20 cellular contexts compared by ENCODE assay signal in genomic region chr2:165985120-165985519, GRCh38. TPM values are rescaled to one million over a fixed set of nuclear protein-coding genes. Genes with fewer than 3 reads are reported as not detected.
DNase-seq lines count a peak whose midpoint lies in the region; ATAC-seq, FAIRE-seq and TF ChIP-seq lines count a peak whose summit lies in the region.
"Had no signal": no experiment of that assay in that cellular context is flagged by ENCODE, and none has a peak within 500 bp of the region (broad histone marks: within the 10 kb centered on the region; RNA-seq: fewer than 3 reads in every experiment).

No MANE protein-coding gene starts in this region.

- H3K4me1 ChIP-seq in HepG2 (ENCODE audit: insufficient read depth, low read length): no peaks in the 10 kb centered on the region; the same call in 1 of the 2 replicates
- H3K4me1 ChIP-seq in right lobe of liver: no peaks in the 10 kb centered on the region
- H3K4me1 ChIP-seq in K562 (replicated peaks in 1 of 2; ENCODE audit: control insufficient read depth in 2 of 2, insufficient read depth in 2 of 2, low read length in 2 of 2): no peaks in the 10 kb centered on the region
- H3K4me1 ChIP-seq: A549; BLaER1 treated with 17β-estradiol and CSF1 and Interleukin-3, amounts not matched to agents 10 nM and 100 nM; Caco-2 had no signal

- H3K9ac ChIP-seq in HepG2 (ENCODE audit: insufficient read depth, low read depth, low read length) (no peak overlapping the region), K562 (ENCODE audit: insufficient read depth in 1 of 2, low read depth in 2 of 2, low read length in 2 of 2) (no peak overlapping the region)
- H3K9ac ChIP-seq: BLaER1 treated with 17β-estradiol and CSF1 and Interleukin-3, amounts not matched to agents 10 nM and 100 nM had no signal

- H3K27me3 ChIP-seq in HepG2 (ENCODE audit: control insufficient read depth in 1 of 2, insufficient read depth in 2 of 2, low read length in 2 of 2) (peaks cover 0 to 5% of the 10 kb centered on the region in 2 experiments; a peak in 2 of 5 replicates), right lobe of liver (no peaks in the 10 kb centered on the region), K562 (ENCODE audit: control insufficient read depth in 2 of 2, insufficient read depth in 2 of 2, low read length in 2 of 2) (no peaks in the 10 kb centered on the region)
- H3K27me3 ChIP-seq: BLaER1 treated with 17β-estradiol and CSF1 and Interleukin-3, amounts not matched to agents 10 nM and 100 nM had no signal

- FAIRE-seq in HepG2 (lab: Jason Lieb, UNC): no peak
- FAIRE-seq in K562 (lab: Jason Lieb, UNC): no peak
- FAIRE-seq: A549, D721Med, G401.6, GM12891, GM19239 had no signal

- H3K79me2 ChIP-seq in HepG2 (ENCODE audit: insufficient read depth, low read length) (no peaks in the 10 kb centered on the region), K562 (ENCODE audit: control insufficient read depth, insufficient read depth, low read length) (no peaks in the 10 kb centered on the region)

- no TSS peak for BruUV-seq in HepG2 (replicated peaks; lab: Mats Ljungman, UMichigan)
- no TSS peak for BruUV-seq in K562 (replicated peaks; lab: Mats Ljungman, UMichigan)

- H2AFZ ChIP-seq in HepG2 (ENCODE audit: low read length) (no peak overlapping the region), K562 (ENCODE audit: low read depth, low read length) (no peak overlapping the region)

- TF ChIP-seq POLR2A in HepG2 (IDR thresholded peaks at IDR 0.05; ENCODE audit: insufficient read depth in 1 of 2, low read depth in 2 of 2, low read length in 2 of 2) (no peak), right lobe of liver (IDR thresholded peaks at IDR 0.05) (no peak), K562 (conservative IDR thresholded peaks at IDR 0.05) (no peak)

- CTCF ChIA-PET in HepG2 (lab: Yijun Ruan, JAX; ENCODE audit: low intra/inter-chr PET ratio, low total read pairs) (no interaction called here), K562 (lab: Yijun Ruan, JAX; ENCODE audit: low intra/inter-chr PET ratio) (no interaction called here)

- TF ChIP-seq RAD21 in HepG2 (CRISPR knock-in tag; IDR thresholded peaks at IDR 0.05) (no peak), K562 (CRISPR knock-in tag; conservative IDR thresholded peaks at IDR 0.05 in 1 of 2, IDR thresholded peaks at IDR 0.05 in 1 of 2) (no peak)

- no peak for ATAC-seq in HepG2
- ATAC-seq in right lobe of liver: no peak
- no peak for ATAC-seq in K562
- no peak for ATAC-seq in HG02870 (IDR thresholded peaks at IDR 0.05; ENCODE audit: unreplicated experiment)
- ATAC-seq: A549; CD8-positive, alpha-beta T cell had no signal

- no peak for DNase-seq in HepG2 (ENCODE audit: low spot score)
- DNase-seq in right lobe of liver: no peak
- no peak for DNase-seq in K562 (ENCODE audit: extremely low read depth in 1 of 4, low spot score in 3 of 4)
- DNase-seq in NCI-H2029 (lab: John Stamatoyannopoulos, UW): no peak
- DNase-seq: AML-193; Caco-2; Calu3; CD4-positive, alpha-beta T cell; CD8-positive, alpha-beta T cell; DMS79 treated with DMSO at 0.1 percent for 48 hours; GF-D8 had no signal

- H3K4me2 ChIP-seq in HepG2 (ENCODE audit: low read depth, low read length) (no peak overlapping the region), K562 (ENCODE audit: insufficient read depth, low read length) (no peak overlapping the region)
- H3K4me2 ChIP-seq: A549; BLaER1 treated with 17β-estradiol and CSF1 and Interleukin-3, amounts not matched to agents 10 nM and 100 nM had no signal

- POLR2A ChIA-PET in HepG2 (lab: Yijun Ruan, JAX) (no interaction called here), K562 (lab: Yijun Ruan, JAX) (no interaction called here)

- no peak overlapping the region for H3K27ac ChIP-seq in HepG2 (ENCODE audit: extremely low read length, insufficient read depth, low read length)
- H3K27ac ChIP-seq in right lobe of liver: no peak overlapping the region
- no peak overlapping the region for H3K27ac ChIP-seq in K562 (ENCODE audit: extremely low read depth, low read depth, low read length)
- H3K27ac ChIP-seq: 22Rv1; A549; BLaER1 treated with 17β-estradiol and CSF1 and Interleukin-3, amounts not matched to agents 10 nM and 100 nM; C4-2B had no signal

- H3K9me1 ChIP-seq in K562 (ENCODE audit: control insufficient read depth, insufficient read depth, low read length): no peaks in the 10 kb centered on the region

- no peaks in the 10 kb centered on the region for H4K20me1 ChIP-seq in HepG2 (ENCODE audit: insufficient read depth, low read length)
- H4K20me1 ChIP-seq in K562 (replicated peaks; ENCODE audit: control insufficient read depth, insufficient read depth, low read length): no peaks in the 10 kb centered on the region
- H4K20me1 ChIP-seq: BLaER1 treated with 17β-estradiol and CSF1 and Interleukin-3, amounts not matched to agents 10 nM and 100 nM had no signal

- TF ChIP-seq EP300 in HepG2 (IDR thresholded peaks at IDR 0.05; ENCODE audit: low read depth in 2 of 2, low read length in 2 of 2) (no peak), HepG2 (CRISPR knock-in tag; IDR thresholded peaks at IDR 0.05; ENCODE audit: borderline replicate concordance) (no peak), K562 (IDR thresholded peaks at IDR 0.05; ENCODE audit: low read length) (no peak)

- TF ChIP-seq CTCF in HepG2 (CRISPR knock-in tag; IDR thresholded peaks at IDR 0.05) (no peak), right lobe of liver (IDR thresholded peaks at IDR 0.05) (no peak), K562 (IDR thresholded peaks at IDR 0.05 in 2 of 3, conservative IDR thresholded peaks at IDR 0.05 in 1 of 3; ENCODE audit: insufficient read depth in 2 of 3, low read depth in 1 of 3, low read length in 3 of 3) (no peak)

- H3K4me3 ChIP-seq in HepG2 (replicated peaks in 1 of 3; ENCODE audit: insufficient read depth in 1 of 3, low read depth in 2 of 3, low read length in 3 of 3) (no peak overlapping the region), right lobe of liver (no peak overlapping the region), K562 (no peak overlapping the region)
- H3K4me3 ChIP-seq: A549; BLaER1 treated with 17β-estradiol and CSF1 and Interleukin-3, amounts not matched to agents 10 nM and 100 nM had no signal

- no peaks in the 10 kb centered on the region for H3K36me3 ChIP-seq in HepG2 (replicated peaks in 1 of 2; ENCODE audit: control insufficient read depth in 1 of 2, insufficient read depth in 2 of 2, low read length in 2 of 2)
- H3K36me3 ChIP-seq in right lobe of liver: no peaks in the 10 kb centered on the region
- H3K36me3 ChIP-seq in K562 (ENCODE audit: control insufficient read depth, insufficient read depth, low read length): no peaks in the 10 kb centered on the region
- H3K36me3 ChIP-seq: BLaER1 treated with 17β-estradiol and CSF1 and Interleukin-3, amounts not matched to agents 10 nM and 100 nM had no signal

- intact Hi-C loops in HepG2 (cut with micrococcal nuclease; ENCODE audit: unreplicated experiment): no loop called here
- intact Hi-C loops in right lobe of liver (cut with DNase I): no loop called here
- intact Hi-C loops in K562 (cut with micrococcal nuclease): no loop called here

- H3K9me3 ChIP-seq in HepG2 (ENCODE audit: low read length) (0 out of 2 replicates have a peak, but pooled peaks cover 8% of the 10 kb centered on the region), right lobe of liver (no peaks in the 10 kb centered on the region), K562 (replicated peaks; ENCODE audit: control insufficient read depth, insufficient read depth, low read depth, low read length) (no peaks in the 10 kb centered on the region)
- H3K9me3 ChIP-seq: A549; BLaER1 treated with 17β-estradiol and CSF1 and Interleukin-3, amounts not matched to agents 10 nM and 100 nM; Caco-2 had no signal

- in situ Hi-C loops in HepG2 (cut with HindIII; ENCODE audit: extremely low pct_ligation_motif_present, low pct_unique_long_range_greater_than_20kb): no loop called here
- in situ Hi-C loops in K562 (cut with MboI): no loop called here

RNA-seq across cellular contexts. Expression of gene TTC21B, which starts 31.5 kb away (rescaled TPM):
- 63.0 and 67.1 TPM in 2 replicates for total RNA-seq in HepG2 (2016; rRNA removed; fragmentation: Illumina TruSeq; extraction: Trizol)
- 9.8 and 11.3 TPM in 2 replicates for total RNA-seq in HepG2 (2016; cell fraction: cytosol; rRNA removed; fragmentation: Illumina TruSeq; extraction: Trizol; ENCODE audit: low read depth)
- total RNA-seq in HepG2 (2016; cell fraction: insoluble cytoplasmic fraction; rRNA removed; fragmentation: Illumina TruSeq; extraction: Trizol): 65.1 and 67.5 TPM in 2 replicates
- total RNA-seq in HepG2 (2016; cell fraction: membrane; rRNA removed; fragmentation: Illumina TruSeq; extraction: Trizol): 13.3 and 17.1 TPM in 2 replicates
- 163 and 169 TPM in 2 replicates for total RNA-seq in HepG2 (2016; cell fraction: nucleus; rRNA removed; fragmentation: Illumina TruSeq; extraction: Trizol)
- 38.0 and 39.1 TPM in 2 replicates for polyA plus RNA-seq in HepG2 (2011; rRNA removed)
- polyA plus RNA-seq in HepG2 (2011; cell fraction: cytosol; rRNA removed): 12.5 and 17.8 TPM in 2 replicates
- polyA plus RNA-seq in HepG2 (2011; cell fraction: nucleus; rRNA removed): 80.7 and 97.9 TPM in 2 replicates
- 25.2 and 35.3 TPM in 2 replicates for polyA plus RNA-seq in HepG2 (2012)
- polyA plus RNA-seq in HepG2 (2016; cell fraction: cytosol; fragmentation: Illumina TruSeq; extraction: Trizol; ENCODE audit: low read depth): 1.3 and 1.8 TPM in 2 replicates
- polyA plus RNA-seq in HepG2 (2016; cell fraction: insoluble cytoplasmic fraction; fragmentation: Illumina TruSeq; extraction: Trizol; ENCODE audit: low read depth): 31.1 and 32.4 TPM in 2 replicates
- 3.7 TPM in 2 replicates for polyA plus RNA-seq in HepG2 (2016; cell fraction: membrane; fragmentation: Illumina TruSeq; extraction: Trizol; ENCODE audit: low read depth)
- polyA plus RNA-seq in HepG2 (2016; cell fraction: nucleus; fragmentation: Illumina TruSeq; extraction: Trizol; ENCODE audit: insufficient read depth, low read depth): 95.6 and 102 TPM in 2 replicates
- polyA minus RNA-seq in HepG2 (2011; rRNA and poly(A)+ RNA removed; ENCODE audit: low replicate concordance): 6.0 and 33.9 TPM in 2 replicates
- 24.3 and 27.9 TPM in 2 replicates for polyA minus RNA-seq in HepG2 (2011; cell fraction: cytosol; rRNA and poly(A)+ RNA removed)
- polyA minus RNA-seq in HepG2 (2011; cell fraction: nucleus; rRNA and poly(A)+ RNA removed): 383 and 385 TPM in 2 replicates
- total RNA-seq in right lobe of liver: 1 to 10 TPM; 4.7 to 8.9 (median 7.2) TPM
- 40.6 and 134 TPM in 2 replicates for total RNA-seq in K562 (2011; cell fraction: chromatin; rRNA removed; ENCODE audit: low replicate concordance)
- total RNA-seq in K562 (2011; cell fraction: nucleolus; rRNA removed): 16.2 and 28.6 TPM in 2 replicates
- 40.7 and 49.7 TPM in 2 replicates for total RNA-seq in K562 (2011; cell fraction: nucleoplasm; rRNA removed)
- total RNA-seq in K562 (2014; rRNA removed): 18.5 and 26.1 TPM in 2 replicates
- total RNA-seq in K562 (2014; rRNA removed; fragmentation: Illumina TruSeq; extraction: Trizol): 26.3 and 29.9 TPM in 2 replicates
- 27.7 and 29.3 TPM in 2 replicates for total RNA-seq in K562 (2015; rRNA removed; fragmentation: Illumina TruSeq; extraction: Trizol)
- total RNA-seq in K562 (2021): 17.2 and 20.8 TPM in 2 replicates
- polyA plus RNA-seq in K562 (2011; rRNA removed): 30.0 and 34.9 TPM in 2 replicates
- polyA plus RNA-seq in K562 (2011; cell fraction: cytosol; rRNA removed): 8.0 and 13.6 TPM in 2 replicates
- 39.4 and 45.7 TPM in 2 replicates for polyA plus RNA-seq in K562 (2011; cell fraction: nucleus; rRNA removed)
- 7.5 and 9.2 TPM in 2 replicates for polyA plus RNA-seq in K562 (2012)
- 14.2 and 16.5 TPM in 2 replicates for polyA plus RNA-seq in K562 (2014; fragmentation: Illumina TruSeq; extraction: Trizol)
- polyA plus RNA-seq in K562 (2014; fragmentation: Nextera tagmentation; extraction: Ambion mirVana): 1 to 10 TPM; 5.2 to 8.7 TPM
- polyA plus RNA-seq in K562 (2014; rRNA removed): 20.8 and 21.2 TPM in 2 replicates
- 84.5 and 90.4 TPM in 2 replicates for polyA minus RNA-seq in K562 (2011; rRNA and poly(A)+ RNA removed)
- 9.7 and 20.7 TPM in 2 replicates for polyA minus RNA-seq in K562 (2011; cell fraction: cytosol; rRNA and poly(A)+ RNA removed)
- 54.7 and 82.5 TPM in 2 replicates for polyA minus RNA-seq in K562 (2011; cell fraction: nucleus; rRNA and poly(A)+ RNA removed)

Comparison
In these comparisons a context has a peak if more than half of its experiments do, and no peak if none do; other contexts are left out.
1. Of the 241 proteins assayed by ChIP-seq in both HepG2 and K562: peak only in HepG2: HNRNPK; only in K562: ELF4, HBP1 and ZBTB26; in both: none; in neither: 237.